In the genomic region with DNA sequence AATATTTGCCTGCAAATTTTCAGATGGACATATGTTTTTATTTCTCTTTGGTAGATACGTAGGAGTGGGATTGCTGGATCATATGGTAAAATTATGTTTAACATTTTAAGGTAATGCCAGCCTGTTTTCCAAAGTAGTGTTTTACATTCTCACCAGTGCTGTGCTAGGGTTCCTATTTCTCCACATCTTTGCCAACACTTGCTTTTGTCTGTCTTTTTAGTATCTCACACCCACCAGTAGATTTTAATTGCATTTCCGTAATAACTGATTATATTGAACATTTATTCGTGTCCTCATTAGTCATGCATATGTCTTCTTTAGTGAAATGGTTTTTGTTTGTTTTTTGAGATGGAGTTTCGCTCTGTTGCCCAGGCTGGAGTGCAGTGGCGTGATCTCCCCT, we compare ENCODE assay signal across 8 cellular contexts.
"Had no signal": no experiment of that assay in that cellular context is flagged by ENCODE, and none has a peak within 500 bp of the region (broad histone marks: within the 10 kb centered on the region; RNA-seq: fewer than 3 reads in every experiment).

No MANE protein-coding gene starts in this region.

- H3K4me3 ChIP-seq: GM12878 had no signal

- FAIRE-seq: G401.6, GM12878, GM12891, GM12892, GM18507, GM19239 had no signal

- DNase-seq: GDM1, GF-D8 had no signal

- ATAC-seq: GM12878 had no signal
